Comparison of ENCODE assay signal across 13 cellular contexts in genomic region chr5:67774153-67774552, GRCh38.
A peak's percentile ranks its signal among the peaks of the same experiment; 100 is the strongest.
DNase-seq lines count a peak whose midpoint lies in the region; ATAC-seq lines count a peak whose summit lies in the region.
"Had no signal": no experiment of that assay in that cellular context is flagged by ENCODE, and none has a peak within 500 bp of the region (broad histone marks: within the 10 kb centered on the region; RNA-seq: fewer than 3 reads in every experiment).

No MANE protein-coding gene starts in this region.

- no peaks in the 10 kb centered on the region for H3K27me3 ChIP-seq in adipocyte (replicated peaks; ENCODE audit: control insufficient read depth, insufficient read depth, low read length)
- H3K27me3 ChIP-seq: Peyer's patch, spleen had no signal

- ATAC-seq in Right ventricle myocardium superior (ENCODE audit: poor library complexity) = peak; percentile 79
- no peak for ATAC-seq in HG02678 (IDR thresholded peaks at IDR 0.05; ENCODE audit: unreplicated experiment)
- ATAC-seq: activated naive CD8-positive, alpha-beta T cell treated with anti-CD3 and anti-CD28 coated beads, Interleukin-2, amount 50 U/mL, for 24 hours had no signal

- H3K4me1 ChIP-seq in adipocyte (ENCODE audit: control insufficient read depth, insufficient read depth, low read length) = peaks cover 32% of the 10 kb centered on the region
- H3K4me1 ChIP-seq: spleen had no signal

- H3K9ac ChIP-seq in adipocyte (ENCODE audit: low read length) = no peak overlapping the region

- intact Hi-C loops in Right ventricle myocardium superior (cut with DNase I) = no loop called here

- H3K4me3 ChIP-seq in adipocyte (ENCODE audit: low read length) = peak overlapping the region; percentile 5
- H3K4me3 ChIP-seq: Peyer's patch, spleen had no signal

- no peaks in the 10 kb centered on the region for H3K36me3 ChIP-seq in adipocyte (ENCODE audit: control insufficient read depth, insufficient read depth, low read length, severe bottlenecking)
- H3K36me3 ChIP-seq: Peyer's patch, spleen had no signal

- DNase-seq in AG20443 (ENCODE audit: low spot score) (peak; percentile 36), adipocyte (ENCODE audit: low read depth) (peak; percentile 55), Right ventricle myocardium superior (no peak), pons (ENCODE audit: low spot score) (peak; percentile 24), NCI-H1105 (lab: John Stamatoyannopoulos, UW) (no peak), GF-D8 (lab: John Stamatoyannopoulos, UW) (no peak), SKM-1 (lab: John Stamatoyannopoulos, UW; ENCODE audit: unreplicated experiment) (no peak)
- DNase-seq: activated naive CD8-positive, alpha-beta T cell treated with anti-CD3 and anti-CD28 coated beads, Interleukin-2, amount 50 U/mL, for 24 hours; effector memory CD4-positive, alpha-beta T cell; NCI-H2227 treated with DMSO at 0.1 percent for 48 hours; spleen had no signal

- H3K9me3 ChIP-seq in adipocyte (ENCODE audit: control insufficient read depth, low read length) = no peaks in the 10 kb centered on the region
- H3K9me3 ChIP-seq: Peyer's patch, spleen had no signal

Comparison
In these comparisons a context has a peak if more than half of its experiments do, and no peak if none do; other contexts are left out.
1. DNase-seq: peak in AG20443 (single experiment), adipocyte (single experiment) and pons (single experiment); none in Right ventricle myocardium superior (single experiment), NCI-H1105 (single experiment), GF-D8 (single experiment) and SKM-1 (single experiment).